ENCODE assay signal across 21 cellular contexts in the genomic region with DNA sequence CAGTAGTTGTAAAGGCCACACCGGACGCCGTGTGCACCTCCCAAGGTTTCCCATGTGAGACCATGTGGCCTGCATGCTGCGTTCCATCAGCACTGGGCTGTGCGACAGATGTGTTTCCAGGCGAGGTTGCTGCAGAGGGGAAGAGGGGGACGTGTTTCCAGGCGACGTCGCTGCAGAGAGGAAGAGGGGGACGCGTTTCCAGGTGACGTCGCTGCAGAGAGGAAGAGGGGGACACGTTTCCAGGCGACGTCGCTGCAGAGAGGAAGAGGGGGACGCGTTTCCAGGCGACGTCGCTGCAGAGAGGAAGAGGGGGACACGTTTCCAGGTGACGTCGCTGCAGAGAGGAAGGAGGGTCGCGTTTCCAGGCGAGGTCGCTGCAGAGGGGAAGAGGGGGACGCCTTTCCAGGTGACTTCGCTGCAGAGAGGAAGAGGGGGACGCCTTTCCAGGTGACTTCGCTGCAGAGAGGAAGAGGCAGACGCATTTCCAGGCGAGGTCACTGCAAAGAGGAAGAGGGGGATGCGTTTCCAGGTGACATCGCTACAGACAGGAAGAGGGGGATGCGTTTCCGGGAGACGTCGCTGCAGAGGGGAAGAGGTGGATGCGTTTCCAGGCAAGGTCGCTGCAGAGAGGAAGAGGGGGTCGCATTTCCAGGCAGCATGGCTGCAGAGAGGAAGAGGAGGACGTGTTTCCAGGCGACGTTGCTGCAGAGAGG. TPM values are rescaled to one million over a fixed set of nuclear protein-coding genes. Genes with fewer than 3 reads are reported as not detected.
A peak's percentile ranks its signal among the peaks of the same experiment; 100 is the strongest.
DNase-seq lines count a peak whose midpoint lies in the region; ATAC-seq and TF ChIP-seq lines count a peak whose summit lies in the region.
"Had no signal": no experiment of that assay in that cellular context is flagged by ENCODE, and none has a peak within 500 bp of the region (broad histone marks: within the 10 kb centered on the region; RNA-seq: fewer than 3 reads in every experiment).

No MANE protein-coding gene starts in this region.

- H3K14ac ChIP-seq in neuronal stem cell (ENCODE audit: low read length), result peak overlapping the region; percentile 39

- WGBS in neuronal stem cell (ENCODE audit: extremely low coverage in 2 of 2, insufficient read length in 2 of 2, insufficient replicate concordance in 1 of 2), 2 donors, result no CpG with 5 or more reads among the region's 48 CpGs

- H3K36me3 ChIP-seq in HEK293 (ENCODE audit: control insufficient read depth in 2 of 2, insufficient read depth in 1 of 2, low read length in 2 of 2) (peaks cover 4 to 22% of the 10 kb centered on the region in 2 experiments; a peak in 2 of 3 replicates), neuronal stem cell (replicated peaks in 1 of 2; ENCODE audit: control insufficient read depth in 2 of 2, insufficient read depth in 2 of 2, low read length in 2 of 2) (no peaks in the 10 kb centered on the region)
- H3K36me3 ChIP-seq: neutrophil had no signal

- H3K4me1 Mint-ChIP-seq in activated naive CD4-positive, alpha-beta T cell treated with anti-CD3 and anti-CD28 coated beads, Interleukin-2, amount 50 U/mL, for 24 hours, result peaks cover 32% of the 10 kb centered on the region
- peaks cover 24% of the 10 kb centered on the region for H3K4me1 Mint-ChIP-seq in activated naive CD8-positive, alpha-beta T cell treated with anti-CD3 and anti-CD28 coated beads, Interleukin-2, amount 50 U/mL, for 24 hours

- peak overlapping the region; percentile 4 for H2BK5ac ChIP-seq in neuronal stem cell (ENCODE audit: low read length)

- TF ChIP-seq CTCF in HEK293 (tag by site-specific recombination; IDR thresholded peaks at IDR 0.05), result no peak

- CTCF ChIA-PET in HEK293 (lab: Yijun Ruan, JAX), result no interaction called here

- H3K9me3 ChIP-seq in HEK293 (ENCODE audit: control insufficient read depth, insufficient read depth, low read depth, low read length) (no peaks in the 10 kb centered on the region), neuronal stem cell (replicated peaks in 1 of 2; ENCODE audit: control insufficient read depth in 2 of 2, insufficient read depth in 1 of 2, low read depth in 1 of 2, low read length in 2 of 2) (no peaks in the 10 kb centered on the region)
- H3K9me3 ChIP-seq: neutrophil had no signal

- H3K4me2 ChIP-seq in neuronal stem cell (ENCODE audit: insufficient read depth, low read length, poor library complexity, severe bottlenecking), result no peak overlapping the region

- H3K9me3 Mint-ChIP-seq in activated naive CD4-positive, alpha-beta T cell treated with anti-CD3 and anti-CD28 coated beads, Interleukin-2, amount 50 U/mL, for 24 hours, result no peaks in the 10 kb centered on the region
- H3K9me3 Mint-ChIP-seq in activated naive CD8-positive, alpha-beta T cell treated with anti-CD3 and anti-CD28 coated beads, Interleukin-2, amount 50 U/mL, for 24 hours, result no peaks in the 10 kb centered on the region
- H3K9me3 Mint-ChIP-seq: activated CD8-positive, alpha-beta T cell treated with anti-CD3 and anti-CD28 coated beads for 36 hours had no signal

- H3K27me3 ChIP-seq in neuronal stem cell (ENCODE audit: control insufficient read depth in 3 of 3, insufficient read depth in 3 of 3, low read depth in 1 of 3, low read length in 3 of 3), result no peaks in the 10 kb centered on the region
- H3K27me3 ChIP-seq: neutrophil had no signal

- H4K91ac ChIP-seq in neuronal stem cell (ENCODE audit: low read depth, low read length, poor library complexity), result no peak overlapping the region

- no peak overlapping the region for H3K9ac ChIP-seq in neuronal stem cell (ENCODE audit: low read depth, low read length, poor library complexity)
- H3K9ac ChIP-seq: GM23248 had no signal

- no peak overlapping the region for H3K4me3 Mint-ChIP-seq in activated naive CD4-positive, alpha-beta T cell treated with anti-CD3 and anti-CD28 coated beads, Interleukin-2, amount 50 U/mL, for 24 hours
- H3K4me3 Mint-ChIP-seq in activated naive CD8-positive, alpha-beta T cell treated with anti-CD3 and anti-CD28 coated beads, Interleukin-2, amount 50 U/mL, for 24 hours, result peak overlapping the region; percentile 12
- H3K4me3 Mint-ChIP-seq: activated CD8-positive, alpha-beta T cell treated with anti-CD3 and anti-CD28 coated beads for 36 hours had no signal

- peak overlapping the region; percentile 32 for H3K27ac Mint-ChIP-seq in activated naive CD4-positive, alpha-beta T cell treated with anti-CD3 and anti-CD28 coated beads, Interleukin-2, amount 50 U/mL, for 24 hours
- H3K27ac Mint-ChIP-seq in activated naive CD8-positive, alpha-beta T cell treated with anti-CD3 and anti-CD28 coated beads, Interleukin-2, amount 50 U/mL, for 24 hours, result peak overlapping the region; percentile 55
- H3K27ac Mint-ChIP-seq: activated CD8-positive, alpha-beta T cell treated with anti-CD3 and anti-CD28 coated beads for 36 hours had no signal

- H3K18ac ChIP-seq in neuronal stem cell (ENCODE audit: low read length), result peak overlapping the region; percentile 44

- no peak overlapping the region for H3K27ac ChIP-seq in HEK293 (ENCODE audit: extremely low read depth, low read depth, low read length)
- H3K27ac ChIP-seq in neuronal stem cell (replicated peaks; ENCODE audit: low read length), result no peak overlapping the region
- H3K27ac ChIP-seq: GM23248, neutrophil had no signal

- H2AFZ ChIP-seq in neuronal stem cell (ENCODE audit: low read length), result peak overlapping the region; percentile 22
- H2AFZ ChIP-seq: GM23248 had no signal

- no peak overlapping the region for H3K4me3 ChIP-seq in HEK293 (ENCODE audit: low read depth, low read length)
- H3K4me3 ChIP-seq in neuronal stem cell (ENCODE audit: low read length in 2 of 2), result peak overlapping the region in 1 of 2 donors; percentile 45
- H3K4me3 ChIP-seq: GM23248 had no signal

- no peak overlapping the region for H2BK12ac ChIP-seq in neuronal stem cell (ENCODE audit: low read length)

- ATAC-seq in activated naive CD8-positive, alpha-beta T cell treated with anti-CD3 and anti-CD28 coated beads, Interleukin-2, amount 50 U/mL, for 24 hours, result no peak
- ATAC-seq in HG02588 (IDR thresholded peaks at IDR 0.05; ENCODE audit: unreplicated experiment) (no peak), GM19397 (IDR thresholded peaks at IDR 0.05; ENCODE audit: unreplicated experiment) (no peak), HG02981 (IDR thresholded peaks at IDR 0.05; ENCODE audit: unreplicated experiment) (no peak)
- ATAC-seq: activated CD8-positive, alpha-beta T cell treated with anti-CD3 and anti-CD28 coated beads for 36 hours; Panc1; SK-N-SH treated with all-trans-retinoic acid at 6 μM for 48 hours had no signal

- DNase-seq in activated naive CD4-positive, alpha-beta T cell (lab: John Stamatoyannopoulos, UW), result no peak
- DNase-seq in activated naive CD8-positive, alpha-beta T cell treated with anti-CD3 and anti-CD28 coated beads, Interleukin-2, amount 50 U/mL, for 24 hours, result no peak
- DNase-seq in neuronal stem cell (ENCODE audit: low spot score), result no peak
- DNase-seq: activated CD8-positive, alpha-beta T cell treated with anti-CD3 and anti-CD28 coated beads for 36 hours; anterior cingulate cortex; GDM1; GM23248; hypothalamus; KBM-7; midbrain; MV-4-11; NCI-H2081 treated with DMSO at 0.1 percent for 48 hours; retina had no signal

- peaks cover 12% of the 10 kb centered on the region for H3K36me3 Mint-ChIP-seq in activated naive CD4-positive, alpha-beta T cell treated with anti-CD3 and anti-CD28 coated beads, Interleukin-2, amount 50 U/mL, for 24 hours
- H3K36me3 Mint-ChIP-seq in activated naive CD8-positive, alpha-beta T cell treated with anti-CD3 and anti-CD28 coated beads, Interleukin-2, amount 50 U/mL, for 24 hours (ENCODE audit: low read depth), result peaks cover 35% of the 10 kb centered on the region

- peaks cover 2% of the 10 kb centered on the region for H3K79me1 ChIP-seq in neuronal stem cell (ENCODE audit: low read depth, low read length)

- peak overlapping the region; percentile 37 for H2BK15ac ChIP-seq in neuronal stem cell (ENCODE audit: low read length)

- peak overlapping the region; percentile 76 for H3K4ac ChIP-seq in neuronal stem cell (ENCODE audit: low read length)

- no peak overlapping the region for H2AK5ac ChIP-seq in neuronal stem cell (ENCODE audit: low read depth, low read length)

- H3K4me1 ChIP-seq in HEK293 (ENCODE audit: control insufficient read depth, insufficient read depth, low read length) (no peaks in the 10 kb centered on the region), neuronal stem cell (ENCODE audit: control insufficient read depth in 2 of 2, insufficient read depth in 1 of 2, low read depth in 1 of 2, low read length in 2 of 2) (peaks cover 0 to 2% of the 10 kb centered on the region in 2 donors)

- H3K23ac ChIP-seq in neuronal stem cell (ENCODE audit: low read depth, low read length, poor library complexity), result peak overlapping the region; percentile 75

- POLR2A ChIA-PET in HEK293 (lab: Yijun Ruan, JAX), result no interaction called here

- no peaks in the 10 kb centered on the region for H3K27me3 Mint-ChIP-seq in activated naive CD4-positive, alpha-beta T cell treated with anti-CD3 and anti-CD28 coated beads, Interleukin-2, amount 50 U/mL, for 24 hours
- H3K27me3 Mint-ChIP-seq in activated naive CD8-positive, alpha-beta T cell treated with anti-CD3 and anti-CD28 coated beads, Interleukin-2, amount 50 U/mL, for 24 hours, result no peaks in the 10 kb centered on the region
- H3K27me3 Mint-ChIP-seq: activated CD8-positive, alpha-beta T cell treated with anti-CD3 and anti-CD28 coated beads for 36 hours had no signal

- H2BK120ac ChIP-seq in neuronal stem cell (ENCODE audit: low read depth, low read length), result no peak overlapping the region

- H4K8ac ChIP-seq in neuronal stem cell (ENCODE audit: low read depth, low read length), result peak overlapping the region; percentile 74

TF ChIP-seq in HEK293, 187 proteins besides CTCF, POLR2A, EP300 and RAD21 (continues in another document):
- TF ChIP-seq MZF1 (tag by site-specific recombination; IDR thresholded peaks at IDR 0.05; ENCODE audit: borderline replicate concordance) (no peak), ZNF202 (tag by site-specific recombination; IDR thresholded peaks at IDR 0.05; ENCODE audit: borderline replicate concordance) (no peak), ZFP69B (tag by site-specific recombination; IDR thresholded peaks at IDR 0.05) (no peak)
- TF ChIP-seq, protein P1, sequence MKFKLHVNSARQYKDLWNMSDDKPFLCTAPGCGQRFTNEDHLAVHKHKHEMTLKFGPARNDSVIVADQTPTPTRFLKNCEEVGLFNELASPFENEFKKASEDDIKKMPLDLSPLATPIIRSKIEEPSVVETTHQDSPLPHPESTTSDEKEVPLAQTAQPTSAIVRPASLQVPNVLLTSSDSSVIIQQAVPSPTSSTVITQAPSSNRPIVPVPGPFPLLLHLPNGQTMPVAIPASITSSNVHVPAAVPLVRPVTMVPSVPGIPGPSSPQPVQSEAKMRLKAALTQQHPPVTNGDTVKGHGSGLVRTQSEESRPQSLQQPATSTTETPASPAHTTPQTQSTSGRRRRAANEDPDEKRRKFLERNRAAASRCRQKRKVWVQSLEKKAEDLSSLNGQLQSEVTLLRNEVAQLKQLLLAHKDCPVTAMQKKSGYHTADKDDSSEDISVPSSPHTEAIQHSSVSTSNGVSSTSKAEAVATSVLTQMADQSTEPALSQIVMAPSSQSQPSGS (tag by site-specific recombination; IDR thresholded peaks at IDR 0.05; ENCODE audit: low read depth), result 0 out of 2 replicates have a peak, but pooled peaks have one; percentile 16

RNA-seq across cellular contexts. Expression of gene NFATC1, which starts 24.5 kb away (rescaled TPM):
- 4.7 TPM for polyA plus RNA-seq in neuronal stem cell (2013, experiment 1 of 2)
- polyA plus RNA-seq in neuronal stem cell (2013, experiment 2 of 2), result 5.2 TPM
